In the genomic region with DNA sequence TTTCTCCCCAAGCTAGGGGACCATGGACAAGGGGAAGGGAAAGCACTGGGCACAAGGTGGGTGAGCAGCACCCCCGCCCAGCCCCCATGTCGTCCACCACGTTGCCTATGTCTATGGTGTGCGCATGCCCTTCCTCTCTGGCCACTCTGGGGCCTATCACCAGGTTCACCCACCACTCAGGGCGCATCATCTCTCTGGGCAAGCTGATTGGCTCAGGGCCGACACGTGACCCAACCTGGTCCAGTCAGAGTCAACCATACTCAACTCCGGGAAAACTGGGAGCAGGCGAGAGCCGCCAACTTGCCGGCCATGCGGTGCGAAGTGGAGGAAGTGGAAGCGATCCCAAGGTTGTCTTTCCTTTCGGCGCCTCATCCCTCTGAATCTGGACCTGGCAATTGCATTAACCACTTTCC, we compare ENCODE assay signal across 1 cellular context.
TF ChIP-seq lines count a peak whose summit lies in the region.

No MANE protein-coding gene starts in this region.

TF ChIP-seq in HepG2, 621 proteins besides CTCF, POLR2A, EP300 and RAD21 (continued from another document and continues in another):
- TF ChIP-seq, protein P1, sequence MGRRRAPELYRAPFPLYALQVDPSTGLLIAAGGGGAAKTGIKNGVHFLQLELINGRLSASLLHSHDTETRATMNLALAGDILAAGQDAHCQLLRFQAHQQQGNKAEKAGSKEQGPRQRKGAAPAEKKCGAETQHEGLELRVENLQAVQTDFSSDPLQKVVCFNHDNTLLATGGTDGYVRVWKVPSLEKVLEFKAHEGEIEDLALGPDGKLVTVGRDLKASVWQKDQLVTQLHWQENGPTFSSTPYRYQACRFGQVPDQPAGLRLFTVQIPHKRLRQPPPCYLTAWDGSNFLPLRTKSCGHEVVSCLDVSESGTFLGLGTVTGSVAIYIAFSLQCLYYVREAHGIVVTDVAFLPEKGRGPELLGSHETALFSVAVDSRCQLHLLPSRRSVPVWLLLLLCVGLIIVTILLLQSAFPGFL (CRISPR knock-in tag; IDR thresholded peaks at IDR 0.05): no peak
- TF ChIP-seq ATF7-NPFF (CRISPR knock-in tag; IDR thresholded peaks at IDR 0.05; ENCODE audit: low read depth): no peak
- no peak for TF ChIP-seq PATZ1 (CRISPR knock-in tag; IDR thresholded peaks at IDR 0.05)
- TF ChIP-seq KDM5B (CRISPR knock-in tag; IDR thresholded peaks at IDR 0.05; ENCODE audit: borderline replicate concordance): peak; percentile 37; the same call in 1 of the 2 replicates
- TF ChIP-seq NCOA5 (CRISPR knock-in tag; IDR thresholded peaks at IDR 0.05): no peak
- TF ChIP-seq ZNF768 (CRISPR knock-in tag; IDR thresholded peaks at IDR 0.05): no peak; the same call in 1 of the 2 replicates
- no peak for TF ChIP-seq ZNF431 (CRISPR knock-in tag; IDR thresholded peaks at IDR 0.05; ENCODE audit: borderline replicate concordance, low read depth)
- no peak for TF ChIP-seq ZNF670 (CRISPR knock-in tag; IDR thresholded peaks at IDR 0.05; ENCODE audit: borderline replicate concordance)
- TF ChIP-seq MZF1 (CRISPR knock-in tag; IDR thresholded peaks at IDR 0.05; ENCODE audit: borderline replicate concordance): no peak
- TF ChIP-seq TCF7 (IDR thresholded peaks at IDR 0.05; ENCODE audit: low read depth): no peak
- 0 out of 2 replicates have a peak, but pooled peaks have one; percentile 8 for TF ChIP-seq HOXA3 (CRISPR knock-in tag; IDR thresholded peaks at IDR 0.05)
- TF ChIP-seq, protein P2, sequence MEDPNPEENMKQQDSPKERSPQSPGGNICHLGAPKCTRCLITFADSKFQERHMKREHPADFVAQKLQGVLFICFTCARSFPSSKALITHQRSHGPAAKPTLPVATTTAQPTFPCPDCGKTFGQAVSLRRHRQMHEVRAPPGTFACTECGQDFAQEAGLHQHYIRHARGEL (CRISPR knock-in tag; IDR thresholded peaks at IDR 0.05): no peak
- TF ChIP-seq, protein P3, sequence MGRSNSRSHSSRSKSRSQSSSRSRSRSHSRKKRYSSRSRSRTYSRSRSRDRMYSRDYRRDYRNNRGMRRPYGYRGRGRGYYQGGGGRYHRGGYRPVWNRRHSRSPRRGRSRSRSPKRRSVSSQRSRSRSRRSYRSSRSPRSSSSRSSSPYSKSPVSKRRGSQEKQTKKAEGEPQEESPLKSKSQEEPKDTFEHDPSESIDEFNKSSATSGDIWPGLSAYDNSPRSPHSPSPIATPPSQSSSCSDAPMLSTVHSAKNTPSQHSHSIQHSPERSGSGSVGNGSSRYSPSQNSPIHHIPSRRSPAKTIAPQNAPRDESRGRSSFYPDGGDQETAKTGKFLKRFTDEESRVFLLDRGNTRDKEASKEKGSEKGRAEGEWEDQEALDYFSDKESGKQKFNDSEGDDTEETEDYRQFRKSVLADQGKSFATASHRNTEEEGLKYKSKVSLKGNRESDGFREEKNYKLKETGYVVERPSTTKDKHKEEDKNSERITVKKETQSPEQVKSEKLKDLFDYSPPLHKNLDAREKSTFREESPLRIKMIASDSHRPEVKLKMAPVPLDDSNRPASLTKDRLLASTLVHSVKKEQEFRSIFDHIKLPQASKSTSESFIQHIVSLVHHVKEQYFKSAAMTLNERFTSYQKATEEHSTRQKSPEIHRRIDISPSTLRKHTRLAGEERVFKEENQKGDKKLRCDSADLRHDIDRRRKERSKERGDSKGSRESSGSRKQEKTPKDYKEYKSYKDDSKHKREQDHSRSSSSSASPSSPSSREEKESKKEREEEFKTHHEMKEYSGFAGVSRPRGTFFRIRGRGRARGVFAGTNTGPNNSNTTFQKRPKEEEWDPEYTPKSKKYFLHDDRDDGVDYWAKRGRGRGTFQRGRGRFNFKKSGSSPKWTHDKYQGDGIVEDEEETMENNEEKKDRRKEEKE (IDR thresholded peaks at IDR 0.05): no peak
- no peak for TF ChIP-seq ZNF550 (CRISPR knock-in tag; IDR thresholded peaks at IDR 0.05; ENCODE audit: borderline replicate concordance)
- TF ChIP-seq DPF2 (CRISPR knock-in tag; IDR thresholded peaks at IDR 0.05; ENCODE audit: borderline replicate concordance, low read depth): no peak
- no peak for TF ChIP-seq ZNF136 (CRISPR knock-in tag; IDR thresholded peaks at IDR 0.05; ENCODE audit: low read depth)
- TF ChIP-seq ZNF543 (CRISPR knock-in tag; IDR thresholded peaks at IDR 0.05): no peak
- no peak for TF ChIP-seq ZNF292 (CRISPR knock-in tag; IDR thresholded peaks at IDR 0.05; ENCODE audit: borderline replicate concordance, low read depth)
- no peak for TF ChIP-seq ELF3 (CRISPR knock-in tag; IDR thresholded peaks at IDR 0.05)
- TF ChIP-seq ELF4 (CRISPR knock-in tag; IDR thresholded peaks at IDR 0.05; ENCODE audit: borderline replicate concordance): no peak
- TF ChIP-seq BATF2 (CRISPR knock-in tag; IDR thresholded peaks at IDR 0.05): no peak
- no peak for TF ChIP-seq IKZF1 (IDR thresholded peaks at IDR 0.05)
- no peak for TF ChIP-seq GABPA (IDR thresholded peaks at IDR 0.05; ENCODE audit: low read depth, low read length)
- TF ChIP-seq GABPA (CRISPR knock-in tag; IDR thresholded peaks at IDR 0.05; ENCODE audit: low read depth): no peak
- no peak for TF ChIP-seq SP140L (CRISPR knock-in tag; IDR thresholded peaks at IDR 0.05; ENCODE audit: borderline replicate concordance)
- TF ChIP-seq ZNF383 (CRISPR knock-in tag; IDR thresholded peaks at IDR 0.05; ENCODE audit: borderline replicate concordance): no peak
- no peak for TF ChIP-seq ZNF672 (CRISPR knock-in tag; IDR thresholded peaks at IDR 0.05)
- no peak for TF ChIP-seq POLR2AphosphoS5 (IDR thresholded peaks at IDR 0.05; ENCODE audit: low read depth, low read length)
- TF ChIP-seq ZNF563 (CRISPR knock-in tag; IDR thresholded peaks at IDR 0.05): no peak
- peak; percentile 63; the same call in 1 of the 2 replicates for TF ChIP-seq ZBTB38 (CRISPR knock-in tag; IDR thresholded peaks at IDR 0.05)
- no peak for TF ChIP-seq BCL3 (CRISPR knock-in tag; IDR thresholded peaks at IDR 0.05)
- no peak for TF ChIP-seq ATM (IDR thresholded peaks at IDR 0.05; ENCODE audit: borderline replicate concordance)
- no peak for TF ChIP-seq NONO (IDR thresholded peaks at IDR 0.05)
- no peak for TF ChIP-seq NONO (CRISPR knock-in tag; conservative IDR thresholded peaks at IDR 0.05)
- peak; percentile 69; the same call in 1 of the 2 replicates for TF ChIP-seq ZSCAN21 (CRISPR knock-in tag; IDR thresholded peaks at IDR 0.05; ENCODE audit: borderline replicate concordance)
- no peak for TF ChIP-seq NKX3-1 (CRISPR knock-in tag; IDR thresholded peaks at IDR 0.05)
- TF ChIP-seq ZNF276 (CRISPR knock-in tag; IDR thresholded peaks at IDR 0.05; ENCODE audit: low read depth): no peak
- TF ChIP-seq ZNF704 (CRISPR knock-in tag; IDR thresholded peaks at IDR 0.05; ENCODE audit: borderline replicate concordance): no peak
- TF ChIP-seq U2AF1 (optimal IDR thresholded peaks at IDR 0.05; ENCODE audit: low read depth, low read length): no peak
- TF ChIP-seq RAD51 (IDR thresholded peaks at IDR 0.05; ENCODE audit: borderline replicate concordance): no peak
- TF ChIP-seq ATRX (CRISPR knock-in tag; IDR thresholded peaks at IDR 0.05; ENCODE audit: borderline replicate concordance): no peak
- no peak for TF ChIP-seq STAT5B (CRISPR knock-in tag; IDR thresholded peaks at IDR 0.05)
- TF ChIP-seq CBX1 (IDR thresholded peaks at IDR 0.05; ENCODE audit: low read depth): no peak
- no peak; the same call in 1 of the 2 replicates for TF ChIP-seq ZMYM4 (CRISPR knock-in tag; IDR thresholded peaks at IDR 0.05)
- TF ChIP-seq ZNF3 (CRISPR knock-in tag; IDR thresholded peaks at IDR 0.05): no peak
- TF ChIP-seq ZFP82 (CRISPR knock-in tag; IDR thresholded peaks at IDR 0.05; ENCODE audit: borderline replicate concordance): no peak
- no peak for TF ChIP-seq SCMH1 (CRISPR knock-in tag; IDR thresholded peaks at IDR 0.05; ENCODE audit: borderline replicate concordance)
- TF ChIP-seq MAX (IDR thresholded peaks at IDR 0.05): 0 out of 2 replicates have a peak, but pooled peaks have one; percentile 8
- TF ChIP-seq JUND (CRISPR knock-in tag; IDR thresholded peaks at IDR 0.05): 0 out of 2 replicates have a peak, but pooled peaks have one; percentile 26
- no peak for TF ChIP-seq RNF2 (conservative IDR thresholded peaks at IDR 0.05; ENCODE audit: low read depth)
- TF ChIP-seq, protein P4, sequence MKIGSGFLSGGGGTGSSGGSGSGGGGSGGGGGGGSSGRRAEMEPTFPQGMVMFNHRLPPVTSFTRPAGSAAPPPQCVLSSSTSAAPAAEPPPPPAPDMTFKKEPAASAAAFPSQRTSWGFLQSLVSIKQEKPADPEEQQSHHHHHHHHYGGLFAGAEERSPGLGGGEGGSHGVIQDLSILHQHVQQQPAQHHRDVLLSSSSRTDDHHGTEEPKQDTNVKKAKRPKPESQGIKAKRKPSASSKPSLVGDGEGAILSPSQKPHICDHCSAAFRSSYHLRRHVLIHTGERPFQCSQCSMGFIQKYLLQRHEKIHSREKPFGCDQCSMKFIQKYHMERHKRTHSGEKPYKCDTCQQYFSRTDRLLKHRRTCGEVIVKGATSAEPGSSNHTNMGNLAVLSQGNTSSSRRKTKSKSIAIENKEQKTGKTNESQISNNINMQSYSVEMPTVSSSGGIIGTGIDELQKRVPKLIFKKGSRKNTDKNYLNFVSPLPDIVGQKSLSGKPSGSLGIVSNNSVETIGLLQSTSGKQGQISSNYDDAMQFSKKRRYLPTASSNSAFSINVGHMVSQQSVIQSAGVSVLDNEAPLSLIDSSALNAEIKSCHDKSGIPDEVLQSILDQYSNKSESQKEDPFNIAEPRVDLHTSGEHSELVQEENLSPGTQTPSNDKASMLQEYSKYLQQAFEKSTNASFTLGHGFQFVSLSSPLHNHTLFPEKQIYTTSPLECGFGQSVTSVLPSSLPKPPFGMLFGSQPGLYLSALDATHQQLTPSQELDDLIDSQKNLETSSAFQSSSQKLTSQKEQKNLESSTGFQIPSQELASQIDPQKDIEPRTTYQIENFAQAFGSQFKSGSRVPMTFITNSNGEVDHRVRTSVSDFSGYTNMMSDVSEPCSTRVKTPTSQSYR (CRISPR knock-in tag; IDR thresholded peaks at IDR 0.05; ENCODE audit: borderline replicate concordance): no peak
- no peak for TF ChIP-seq SMAD1 (CRISPR knock-in tag; IDR thresholded peaks at IDR 0.05; ENCODE audit: borderline replicate concordance, low read depth)
- no peak for TF ChIP-seq ZNF343 (CRISPR knock-in tag; IDR thresholded peaks at IDR 0.05)
- TF ChIP-seq GPN1 (CRISPR knock-in tag; IDR thresholded peaks at IDR 0.05; ENCODE audit: borderline replicate concordance): no peak
- TF ChIP-seq, protein P5, sequence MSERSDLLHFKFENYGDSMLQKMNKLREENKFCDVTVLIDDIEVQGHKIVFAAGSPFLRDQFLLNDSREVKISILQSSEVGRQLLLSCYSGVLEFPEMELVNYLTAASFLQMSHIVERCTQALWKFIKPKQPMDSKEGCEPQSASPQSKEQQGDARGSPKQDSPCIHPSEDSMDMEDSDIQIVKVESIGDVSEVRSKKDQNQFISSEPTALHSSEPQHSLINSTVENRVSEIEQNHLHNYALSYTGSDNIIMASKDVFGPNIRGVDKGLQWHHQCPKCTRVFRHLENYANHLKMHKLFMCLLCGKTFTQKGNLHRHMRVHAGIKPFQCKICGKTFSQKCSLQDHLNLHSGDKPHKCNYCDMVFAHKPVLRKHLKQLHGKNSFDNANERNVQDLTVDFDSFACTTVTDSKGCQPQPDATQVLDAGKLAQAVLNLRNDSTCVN (CRISPR knock-in tag; IDR thresholded peaks at IDR 0.05; ENCODE audit: borderline replicate concordance): no peak
